Comparison of ENCODE assay signal across 9 cellular contexts in the genomic region with DNA sequence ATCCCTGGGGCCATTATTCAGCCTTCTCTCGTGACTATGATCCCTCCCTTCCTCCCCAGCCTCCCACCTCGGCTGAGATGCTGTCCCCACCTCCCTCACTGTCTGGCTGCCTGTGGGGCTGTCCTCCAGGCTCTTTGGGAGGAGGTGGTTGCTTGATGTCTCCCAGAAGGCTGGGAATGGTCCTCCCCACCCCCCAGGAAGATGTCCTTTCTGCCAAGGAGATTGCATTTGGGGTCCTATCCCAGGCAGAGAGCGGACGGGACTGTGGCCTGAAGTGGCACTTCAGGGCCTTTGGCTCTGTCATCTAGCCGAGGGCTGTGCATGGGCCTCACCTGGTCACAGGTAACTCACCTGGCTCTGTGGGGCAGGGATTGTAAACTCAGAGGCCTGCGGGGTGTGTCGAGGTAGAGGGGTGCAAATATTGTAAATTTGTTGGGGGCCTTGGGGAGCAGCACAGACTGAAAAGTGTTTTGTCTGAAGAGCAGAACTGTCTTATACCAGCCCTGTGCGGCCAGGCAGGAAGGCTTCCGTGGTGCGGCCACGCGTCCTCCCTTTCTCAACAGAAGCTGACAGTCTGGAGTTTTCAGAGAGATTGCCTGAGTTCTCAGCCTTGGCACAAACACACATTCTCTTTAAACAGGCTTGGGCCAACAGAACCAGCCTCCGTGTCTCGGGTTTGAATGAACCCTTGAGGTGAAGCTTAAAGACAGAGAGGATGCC.
DNase-seq lines count a peak whose midpoint lies in the region; ATAC-seq, FAIRE-seq and TF ChIP-seq lines count a peak whose summit lies in the region.
"Had no signal": no experiment of that assay in that cellular context is flagged by ENCODE, and none has a peak within 500 bp of the region (broad histone marks: within the 10 kb centered on the region; RNA-seq: fewer than 3 reads in every experiment).

No MANE protein-coding gene starts in this region.

- POLR2A ChIA-PET in GM12878 (lab: Charles Lee): no interaction called here

- H3K9me3 ChIP-seq in GM12878 (replicated peaks; ENCODE audit: control insufficient read depth, insufficient read depth, low read length) (no peaks in the 10 kb centered on the region), lung (ENCODE audit: control insufficient read depth in 2 of 2, insufficient read depth in 1 of 2, low read length in 1 of 2) (no peaks in the 10 kb centered on the region)

- WGBS in GM12878 (ENCODE audit: insufficient coverage, insufficient replicate concordance, low lambda C conversion rate, missing lambda C conversion rate): 70% methylated on average over 13 of the region's 14 CpGs
- WGBS in lung, 2 donors: 56 to 57% methylated on average over 14 of the region's 14 CpGs

- H2AFZ ChIP-seq in GM12878 (ENCODE audit: control insufficient read depth, low read depth, low read length): peak overlapping the region; percentile 83
- H2AFZ ChIP-seq: neural progenitor cell had no signal

- DNase-seq in natural killer cell treated with Interleukin-12 subunit alpha and Interleukin-12 subunit beta and Interleukin-15 and Interleukin-18, amount 100 ng/mL, for 72 hours (ENCODE audit: low spot score): peak; percentile 44
- no peak for DNase-seq in natural killer cell
- no peak for DNase-seq in GM12878 (ENCODE audit: low read depth, low spot score)
- DNase-seq in lung (ENCODE audit: low spot score): no peak
- no peak for DNase-seq in KG1 (lab: John Stamatoyannopoulos, UW)
- no peak for DNase-seq in SK-N-DZ (ENCODE audit: low spot score)
- no peak for DNase-seq in activated CD8-positive, alpha-beta memory T cell treated with anti-CD3 and anti-CD28 coated beads for 24 hours

- H3K4me1 ChIP-seq in GM12878 (ENCODE audit: control insufficient read depth, insufficient read depth, low read length) (peaks cover 42% of the 10 kb centered on the region), lung (ENCODE audit: control insufficient read depth in 2 of 2, insufficient read depth in 2 of 2, low read length in 2 of 2) (peaks cover 0 to 26% of the 10 kb centered on the region in 2 donors)

- H3K27ac ChIP-seq in GM12878 (ENCODE audit: control insufficient read depth, insufficient read depth): peak overlapping the region; percentile 56
- peak overlapping the region; percentile 29 to 95 for H3K27ac ChIP-seq in lung (ENCODE audit: low read depth in 1 of 2, low read length in 1 of 2)
- H3K27ac ChIP-seq: neural progenitor cell had no signal

- peak overlapping the region; percentile 89 for H3K9ac ChIP-seq in GM12878 (ENCODE audit: control insufficient read depth, insufficient read depth, low read length)
- H3K9ac ChIP-seq: neural progenitor cell had no signal

- no peaks in the 10 kb centered on the region for H3K27me3 ChIP-seq in GM12878 (replicated peaks in 1 of 2; ENCODE audit: control insufficient read depth in 2 of 2, insufficient read depth in 2 of 2, low read length in 1 of 2)
- no peaks in the 10 kb centered on the region for H3K27me3 ChIP-seq in lung (ENCODE audit: control insufficient read depth, insufficient read depth)
- H3K27me3 ChIP-seq: neural progenitor cell had no signal

- no peak for ATAC-seq in natural killer cell treated with Interleukin-12 subunit alpha and Interleukin-12 subunit beta and Interleukin-15 and Interleukin-18, amount 100 ng/mL, for 72 hours
- ATAC-seq in natural killer cell (no peak), GM12878 (no peak), lung (ENCODE audit: insufficient read depth, low FRiP score) (no peak), HG02798 (IDR thresholded peaks at IDR 0.05; ENCODE audit: poor library complexity, unreplicated experiment) (no peak)

- no peaks in the 10 kb centered on the region for H4K20me1 ChIP-seq in GM12878 (ENCODE audit: control insufficient read depth, insufficient read depth)

- H3K4me1 Mint-ChIP-seq in natural killer cell treated with Interleukin-12 subunit alpha and Interleukin-12 subunit beta and Interleukin-15 and Interleukin-18, amount 100 ng/mL, for 72 hours (ENCODE audit: low read depth in 2 of 2): peaks cover 9 to 16% of the 10 kb centered on the region in 2 donors
- H3K4me1 Mint-ChIP-seq in natural killer cell: peaks cover 6 to 23% of the 10 kb centered on the region in 2 donors

- TF ChIP-seq CTCF in natural killer cell (IDR thresholded peaks at IDR 0.05): no peak
- TF ChIP-seq CTCF in GM12878 (IDR thresholded peaks at IDR 0.05 in 2 of 3, conservative IDR thresholded peaks at IDR 0.05 in 1 of 3; ENCODE audit: control insufficient read depth in 2 of 3, extremely low read depth in 1 of 3, insufficient read depth in 1 of 3, low read depth in 3 of 3, low read length in 3 of 3): no peak
- TF ChIP-seq CTCF in lung (IDR thresholded peaks at IDR 0.05; ENCODE audit: control extremely low read depth, extremely low read depth): no peak

- SMC1A ChIA-PET in GM12878 (lab: Charles Lee; ENCODE audit: uncharacterized antibody, unreplicated experiment): no interaction called here

- no peaks in the 10 kb centered on the region for H3K36me3 Mint-ChIP-seq in natural killer cell treated with Interleukin-12 subunit alpha and Interleukin-12 subunit beta and Interleukin-15 and Interleukin-18, amount 100 ng/mL, for 72 hours
- no peaks in the 10 kb centered on the region for H3K36me3 Mint-ChIP-seq in natural killer cell
- H3K36me3 Mint-ChIP-seq: neural progenitor cell had no signal

- no peak overlapping the region for H3K4me3 Mint-ChIP-seq in natural killer cell treated with Interleukin-12 subunit alpha and Interleukin-12 subunit beta and Interleukin-15 and Interleukin-18, amount 100 ng/mL, for 72 hours
- no peak overlapping the region for H3K4me3 Mint-ChIP-seq in natural killer cell
- H3K4me3 Mint-ChIP-seq: neural progenitor cell had no signal

- FAIRE-seq in GM12878 (lab: Jason Lieb, UNC): peak; percentile 44

- 0 out of 2 replicates have a peak overlapping the region, but pooled peaks have one; percentile 84 for H3K4me3 ChIP-seq in GM12878
- H3K4me3 ChIP-seq in lung: no peak overlapping the region
- H3K4me3 ChIP-seq: neural progenitor cell had no signal

- H3K79me2 ChIP-seq in GM12878 (ENCODE audit: control insufficient read depth, insufficient read depth, low read length): peaks cover 39% of the 10 kb centered on the region

- TF ChIP-seq EP300 in GM12878 (IDR thresholded peaks at IDR 0.05; ENCODE audit: borderline replicate concordance in 1 of 2, control insufficient read depth in 1 of 2, low read depth in 2 of 2, low read length in 2 of 2): no peak

- RAD21 ChIA-PET in GM12878 (lab: Charles Lee; ENCODE audit: unreplicated experiment): interaction anchor here (0.5 kb wide), 1 partner anchor 228 kb away, joined by 3 read pairs; no protein-coding TSS in a partner anchor

- no peaks in the 10 kb centered on the region; a peak in 1 of 4 replicates for H3K36me3 ChIP-seq in GM12878 (ENCODE audit: control insufficient read depth in 2 of 2, insufficient read depth in 2 of 2, low read length in 1 of 2)
- no peaks in the 10 kb centered on the region for H3K36me3 ChIP-seq in lung (ENCODE audit: control insufficient read depth in 2 of 2, insufficient read depth in 2 of 2, low read length in 2 of 2)
- H3K36me3 ChIP-seq: neural progenitor cell had no signal

- no peaks in the 10 kb centered on the region for H3K27me3 Mint-ChIP-seq in natural killer cell treated with Interleukin-12 subunit alpha and Interleukin-12 subunit beta and Interleukin-15 and Interleukin-18, amount 100 ng/mL, for 72 hours
- H3K27me3 Mint-ChIP-seq in natural killer cell (ENCODE audit: low read depth in 2 of 2): no peaks in the 10 kb centered on the region

- no peak for TF ChIP-seq POLR2A in GM12878 (IDR thresholded peaks at IDR 0.05; ENCODE audit: low read depth, low read length)

- CTCF ChIA-PET in GM12878 (lab: Yijun Ruan, JAX): no interaction called here

- no peaks in the 10 kb centered on the region for H3K9me3 Mint-ChIP-seq in natural killer cell treated with Interleukin-12 subunit alpha and Interleukin-12 subunit beta and Interleukin-15 and Interleukin-18, amount 100 ng/mL, for 72 hours
- no peaks in the 10 kb centered on the region for H3K9me3 Mint-ChIP-seq in natural killer cell
- H3K9me3 Mint-ChIP-seq: neural progenitor cell had no signal

- TF ChIP-seq RAD21 in GM12878 (IDR thresholded peaks at IDR 0.05; ENCODE audit: insufficient read depth, low read depth, low read length): no peak

- BruUV-seq in GM12878 (replicated peaks; lab: Mats Ljungman, UMichigan): no TSS peak

- intact Hi-C loops in natural killer cell (cut with micrococcal nuclease): no loop called here
- intact Hi-C loops in GM12878 (cut with micrococcal nuclease; ENCODE audit: unreplicated experiment): no loop called here

- in situ Hi-C loops in GM12878 (cut with MboI): no loop called here

- H3K27ac Mint-ChIP-seq in natural killer cell treated with Interleukin-12 subunit alpha and Interleukin-12 subunit beta and Interleukin-15 and Interleukin-18, amount 100 ng/mL, for 72 hours: peak overlapping the region in 1 of 2 donors; percentile 83
- H3K27ac Mint-ChIP-seq in natural killer cell: peak overlapping the region in 1 of 2 donors; percentile 81

- peak overlapping the region; percentile 94 for H3K4me2 ChIP-seq in GM12878 (ENCODE audit: control insufficient read depth, insufficient read depth)
- H3K4me2 ChIP-seq: neural progenitor cell had no signal

TF ChIP-seq in GM12878, 131 proteins besides CTCF, POLR2A, EP300 and RAD21:
- TF ChIP-seq MTA2 (IDR thresholded peaks at IDR 0.05; ENCODE audit: low read depth) (no peak), YBX1 (IDR thresholded peaks at IDR 0.05) (no peak), IKZF2 (IDR thresholded peaks at IDR 0.05) (no peak), NFXL1 (IDR thresholded peaks at IDR 0.05; ENCODE audit: borderline replicate concordance) (no peak), IKZF1 (conservative IDR thresholded peaks at IDR 0.05) (no peak), HDAC6 (IDR thresholded peaks at IDR 0.05; ENCODE audit: unreplicated experiment) (no peak), ETV6 (conservative IDR thresholded peaks at IDR 0.05 in 1 of 2, IDR thresholded peaks at IDR 0.05 in 1 of 2; ENCODE audit: borderline replicate concordance in 1 of 2, low read depth in 1 of 2) (no peak)
